ENCODE assay signal across 9 cellular contexts in the genomic region with DNA sequence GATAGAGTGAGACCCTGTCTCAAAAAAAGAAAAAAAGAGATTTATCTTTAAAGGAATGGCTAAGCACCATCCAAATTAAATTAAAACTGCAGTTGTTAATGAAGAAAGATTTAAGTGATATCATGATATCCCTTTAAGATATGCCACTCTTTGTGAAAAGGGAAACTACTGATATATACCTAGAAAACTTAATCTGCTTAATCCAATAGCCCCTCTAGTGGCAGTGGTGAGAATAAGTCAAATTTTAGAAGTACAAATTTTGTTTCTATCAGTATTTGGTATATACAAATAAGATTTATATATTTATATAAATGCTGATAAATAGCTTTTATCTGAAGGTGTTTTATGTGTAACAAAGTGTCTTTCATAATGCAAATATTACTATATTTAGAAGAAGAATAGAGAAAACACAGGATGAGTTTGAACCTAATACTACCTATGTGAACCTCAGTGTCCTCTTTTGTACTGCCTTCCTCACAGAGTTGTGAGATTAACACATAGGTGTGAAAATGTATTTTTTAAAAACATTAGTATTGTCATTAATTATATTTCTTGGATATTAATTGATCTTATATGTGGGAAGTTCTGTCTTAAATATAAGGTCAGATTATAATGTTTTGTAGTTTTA. TPM values are rescaled to one million over a fixed set of nuclear protein-coding genes. Genes with fewer than 3 reads are reported as not detected.
DNase-seq lines count a peak whose midpoint lies in the region; ATAC-seq, FAIRE-seq and TF ChIP-seq lines count a peak whose summit lies in the region.
"Had no signal": no experiment of that assay in that cellular context is flagged by ENCODE, and none has a peak within 500 bp of the region (broad histone marks: within the 10 kb centered on the region; RNA-seq: fewer than 3 reads in every experiment).

No MANE protein-coding gene starts in this region.

- ATAC-seq in GM18502 (IDR thresholded peaks at IDR 0.05; ENCODE audit: poor library complexity, unreplicated experiment), result no peak
- ATAC-seq: left colon had no signal

- POLR2A ChIA-PET in RWPE1 (lab: Yijun Ruan, JAX; ENCODE audit: low non-redundant PET), result no interaction called here

- FAIRE-seq in frontal cortex (lab: Jason Lieb, UNC), result peak; percentile 23

- DNase-seq in ACHN, result peak; percentile 35
- DNase-seq in RWPE1 (ENCODE audit: low spot score), result peak; percentile 18
- no peak for DNase-seq in frontal cortex (ENCODE audit: low spot score in 2 of 2)
- no peak for DNase-seq in SHP77 treated with DMSO at 0.1 percent for 48 hours (lab: John Stamatoyannopoulos, UW)
- no peak for DNase-seq in stimulated activated CD4-positive, alpha-beta T cell treated with anti-CD3 and anti-CD28 coated beads, Interleukin-2, amount 100 ng/mL, for 24 hours
- DNase-seq in effector CD4-positive, alpha-beta T cell, result no peak
- DNase-seq: left colon had no signal

- in situ Hi-C loops in ACHN (cut with HindIII; ENCODE audit: low pct_ligation_motif_present, low pct_unique_long_range_greater_than_20kb, low sequenced_read_pairs), result no loop called here

- TF ChIP-seq CTCF in GM12872 (IDR thresholded peaks at IDR 0.05; ENCODE audit: insufficient read depth, low read depth, low read length), result peak; percentile 40; the same call in 2 of the 3 replicates
- TF ChIP-seq CTCF in RWPE1 (conservative IDR thresholded peaks at IDR 0.05; ENCODE audit: low read depth), result peak; percentile 57

- CTCF ChIA-PET in RWPE1 (lab: Yijun Ruan, JAX), result interaction anchor here (0.7 kb wide), 1 partner anchor 8 kb away, joined by 3 read pairs; no protein-coding TSS in a partner anchor

- H3K27ac ChIP-seq in RWPE1, result no peak overlapping the region

RNA-seq across cellular contexts. Expression of gene GARIN2, which starts 51.4 kb away (rescaled TPM):
- 1.2 TPM for total RNA-seq in frontal cortex
- total RNA-seq: left colon had no signal

Comparison
In these comparisons a context has a peak if more than half of its experiments do, and no peak if none do; other contexts are left out.
1. DNase-seq: peak in ACHN (single experiment) and RWPE1 (single experiment); none in frontal cortex (0 of 2), SHP77 treated with DMSO at 0.1 percent for 48 hours (single experiment), stimulated activated CD4-positive, alpha-beta T cell treated with anti-CD3 and anti-CD28 coated beads, Interleukin-2, amount 100 ng/mL, for 24 hours (0 of 2) and effector CD4-positive, alpha-beta T cell (single experiment).